Comparison of ENCODE assay signal across 9 cellular contexts in genomic region chr16:16326284-16327117, GRCh38. TPM values are rescaled to one million over a fixed set of nuclear protein-coding genes. Genes with fewer than 3 reads are reported as not detected.
DNase-seq lines count a peak whose midpoint lies in the region; ATAC-seq, FAIRE-seq and TF ChIP-seq lines count a peak whose summit lies in the region.
"Not testable (repeated sequence)": the region's sequence is repeated elsewhere in the genome, so short reads cannot be mapped to it uniquely, and the experiment has no call there.
"Had no signal": no experiment of that assay in that cellular context is flagged by ENCODE, and none has a peak within 500 bp of the region (broad histone marks: within the 10 kb centered on the region; RNA-seq: fewer than 3 reads in every experiment).

No MANE protein-coding gene starts in this region.

- not testable (repeated sequence) for TF ChIP-seq CTCF in RWPE2 (IDR thresholded peaks at IDR 0.05; ENCODE audit: poor library complexity, severe bottlenecking); gastroesophageal sphincter (IDR thresholded peaks at IDR 0.05); kidney (IDR thresholded peaks at IDR 0.05; ENCODE audit: borderline replicate concordance, extremely low read depth, insufficient read depth)

- H3K4me1 ChIP-seq in RWPE2 (ENCODE audit: insufficient read depth, poor library complexity, severe bottlenecking); gastroesophageal sphincter; kidney (ENCODE audit: control insufficient read depth in 1 of 2, insufficient read depth in 1 of 2, low read depth in 1 of 2, low read length in 2 of 2); aorta (ENCODE audit: control insufficient read depth in 1 of 2, insufficient read depth in 2 of 2, low read length in 2 of 2): not testable (repeated sequence)

- H3K27me3 ChIP-seq in RWPE2 (ENCODE audit: insufficient read depth, poor library complexity, severe bottlenecking); gastroesophageal sphincter; aorta (ENCODE audit: control insufficient read depth in 1 of 2, insufficient read depth in 2 of 2, low read length in 1 of 2): not testable (repeated sequence)

- not testable (repeated sequence) for H3K27ac Mint-ChIP-seq in activated CD4-positive, alpha-beta T cell treated with anti-CD3 and anti-CD28 coated beads, Interleukin-2, amount 10 ng/mL, durations not matched to agents 24 days and 14 days

- H3K4me3 ChIP-seq in RWPE2 (ENCODE audit: severe bottlenecking); gastroesophageal sphincter; kidney (ENCODE audit: low read length in 2 of 2); aorta (ENCODE audit: low read length in 2 of 2): not testable (repeated sequence)

- not testable (repeated sequence) for H3K36me3 ChIP-seq in RWPE2 (ENCODE audit: low read depth); gastroesophageal sphincter; kidney (ENCODE audit: control insufficient read depth in 1 of 2, insufficient read depth in 2 of 2, low read length in 2 of 2); aorta (ENCODE audit: control insufficient read depth in 1 of 2, insufficient read depth in 2 of 2, low read length in 1 of 2)

- TF ChIP-seq POLR2A in gastroesophageal sphincter (IDR thresholded peaks at IDR 0.05), result not testable (repeated sequence)

- H3K9me3 ChIP-seq in RWPE2 (ENCODE audit: severe bottlenecking); gastroesophageal sphincter; kidney (ENCODE audit: control insufficient read depth in 1 of 2, low read length in 2 of 2); aorta (ENCODE audit: control insufficient read depth, low read length): not testable (repeated sequence)

- not testable (repeated sequence) for H3K9ac ChIP-seq in kidney (ENCODE audit: low read length in 2 of 2)

- H3K36me3 Mint-ChIP-seq in activated CD4-positive, alpha-beta T cell treated with anti-CD3 and anti-CD28 coated beads, Interleukin-2, amount 10 ng/mL, durations not matched to agents 24 days and 14 days (ENCODE audit: low read depth), result not testable (repeated sequence)

- H3K27ac ChIP-seq in RWPE2 (ENCODE audit: poor library complexity, severe bottlenecking); gastroesophageal sphincter; kidney (ENCODE audit: low read depth in 2 of 2, low read length in 2 of 2); aorta (ENCODE audit: low read depth in 1 of 2, low read length in 2 of 2): not testable (repeated sequence)

- H3K27me3 Mint-ChIP-seq in activated CD4-positive, alpha-beta T cell treated with anti-CD3 and anti-CD28 coated beads, Interleukin-2, amount 10 ng/mL, durations not matched to agents 24 days and 14 days, result not testable (repeated sequence)

- no CpG with 5 or more reads among the region's 28 CpGs for WGBS in gastroesophageal sphincter (ENCODE audit: low coverage in 1 of 2), 2 donors
- 52% methylated on average over 1 of the region's 28 CpGs; no CpG with 5 or more reads in 1 of the 2 donors for WGBS in aorta, 2 donors

- not testable (repeated sequence) for H3K4me3 Mint-ChIP-seq in activated CD4-positive, alpha-beta T cell treated with anti-CD3 and anti-CD28 coated beads, Interleukin-2, amount 10 ng/mL, durations not matched to agents 24 days and 14 days

- ATAC-seq in RWPE2 (ENCODE audit: low read depth), result peak; percentile 33; the same call in 1 of the 3 replicates
- peak; percentile 36 for ATAC-seq in gastroesophageal sphincter
- ATAC-seq in aorta (ENCODE audit: low FRiP score), result peak; percentile 64

- not testable (repeated sequence) for H3K4me1 Mint-ChIP-seq in activated CD4-positive, alpha-beta T cell treated with anti-CD3 and anti-CD28 coated beads, Interleukin-2, amount 10 ng/mL, durations not matched to agents 24 days and 14 days

- intact Hi-C loops in activated CD4-positive, alpha-beta T cell treated with anti-CD3 and anti-CD28 coated beads, Interleukin-2, amount 10 ng/mL, durations not matched to agents 24 days and 14 days (cut with micrococcal nuclease); kidney (cut with DNase I); aorta (cut with DNase I): not testable (repeated sequence)

- FAIRE-seq in kidney (lab: Jason Lieb, UNC), result not testable (repeated sequence)

- not testable (repeated sequence) for H3K9me3 Mint-ChIP-seq in activated CD4-positive, alpha-beta T cell treated with anti-CD3 and anti-CD28 coated beads, Interleukin-2, amount 10 ng/mL, durations not matched to agents 24 days and 14 days

- TF ChIP-seq EP300 in gastroesophageal sphincter (IDR thresholded peaks at IDR 0.05), result not testable (repeated sequence)

- not testable (repeated sequence) for DNase-seq in RWPE2 (ENCODE audit: low spot score)
- peak; percentile 49 for DNase-seq in activated CD4-positive, alpha-beta T cell treated with anti-CD3 and anti-CD28 coated beads, Interleukin-2, amount 10 ng/mL, durations not matched to agents 24 days and 14 days
- peak; percentile 25 for DNase-seq in activated effector memory CD4-positive, alpha-beta T cell treated with anti-CD3 and anti-CD28 coated beads, Interleukin-2, amount 50 U/mL, for 16 hours
- DNase-seq in kidney (peak; percentile 25), mesenteric fat pad (ENCODE audit: low spot score) (peak; percentile 28), aorta (peak in 1 of 2 donors; percentile 2)
- peak; percentile 14 for DNase-seq in stimulated activated CD8-positive, alpha-beta memory T cell treated with anti-CD3 and anti-CD28 coated beads, Interleukin-4, amount 100 ng/mL, for 48 hours

RNA-seq across cellular contexts. Expression of gene NPIPA7, which starts 52.4 kb away (rescaled TPM):
- 7.5 and 8.0 TPM in 2 replicates for total RNA-seq in activated CD4-positive, alpha-beta T cell treated with anti-CD3 and anti-CD28 coated beads, Interleukin-2, amount 10 ng/mL, durations not matched to agents 24 days and 14 days
- total RNA-seq in gastroesophageal sphincter (1 to 10 TPM in 2 of 4 donors, not detected in 2; 2.7 to 3.0 TPM), kidney (9.0 TPM), mesenteric fat pad (7.8 TPM), aorta (10 to 100 TPM in 1 of 2 donors, 1 to 10 TPM in 1; 7.5 to 25.3 TPM)
- polyA plus RNA-seq in kidney (ENCODE audit: insufficient read depth, low read depth, low replicate concordance) (7.2 TPM), aorta (10 to 100 TPM in 1 of 2 donors, not detected in 1; 13.9 TPM)
- polyA plus RNA-seq: CD14-positive monocyte had no signal
